In the genomic region with DNA sequence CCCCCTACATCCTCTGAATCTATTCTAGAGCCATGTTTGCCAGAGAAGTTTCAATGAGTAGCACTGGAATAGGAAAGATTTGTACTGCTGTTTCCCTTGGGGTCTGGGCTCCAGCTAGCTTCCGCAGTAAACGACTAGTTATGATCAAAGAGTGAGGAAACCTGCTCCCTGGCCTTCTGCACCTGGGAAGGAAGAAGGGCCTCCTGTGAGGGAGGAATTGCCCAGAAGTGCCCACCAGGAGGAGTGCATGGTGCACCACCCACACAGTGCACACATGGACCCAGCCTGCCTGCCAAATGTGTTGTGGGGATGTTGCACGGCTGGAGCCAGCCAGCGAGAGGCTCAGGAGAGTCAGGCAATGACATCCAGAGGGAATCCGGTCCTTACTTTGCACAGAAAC, we compare ENCODE assay signal across 17 cellular contexts. TPM values are rescaled to one million over a fixed set of nuclear protein-coding genes. Genes with fewer than 3 reads are reported as not detected.
DNase-seq lines count a peak whose midpoint lies in the region; ATAC-seq, FAIRE-seq and TF ChIP-seq lines count a peak whose summit lies in the region.
"Had no signal": no experiment of that assay in that cellular context is flagged by ENCODE, and none has a peak within 500 bp of the region (broad histone marks: within the 10 kb centered on the region; RNA-seq: fewer than 3 reads in every experiment).

No MANE protein-coding gene starts in this region.

- no peak for TF ChIP-seq POLR2A in endothelial cell of umbilical vein (IDR thresholded peaks at IDR 0.05; ENCODE audit: low read depth, low read length)

- dilution Hi-C loops in endothelial cell of umbilical vein (cut with MboI; ENCODE audit: extremely low pct_ligation_motif_present, low sequenced_read_pairs): no loop called here

- CTCF ChIA-PET in endothelial cell of umbilical vein (lab: Charles Lee): interaction anchor here (1.0 to 1.9 kb wide), 4 partner anchors 18 to 54 kb away, joined by 3 to 11 read pairs (median 4); no protein-coding TSS in a partner anchor
- CTCF ChIA-PET in GM10248 (lab: Yijun Ruan, JAX): interaction anchor here (0.6 kb wide), 1 partner anchor 75 kb away, joined by 3 read pairs; no protein-coding TSS in a partner anchor

- BruUV-seq in endothelial cell of umbilical vein (replicated peaks; lab: Mats Ljungman, UMichigan): no TSS peak

- H3K4me1 ChIP-seq in endothelial cell of umbilical vein (ENCODE audit: control insufficient read depth, extremely low read depth, insufficient read depth, low read length): peaks cover 14% of the 10 kb centered on the region
- H3K4me1 ChIP-seq: lower lobe of right lung, SJSA1, tibial artery had no signal

- ATAC-seq in omental fat pad (ENCODE audit: low FRiP score) (peak; percentile 66), HG03520 (IDR thresholded peaks at IDR 0.05; ENCODE audit: unreplicated experiment) (no peak)

- intact Hi-C loops in endothelial cell of umbilical vein (cut with micrococcal nuclease): no loop called here

- POLR2A ChIA-PET in endothelial cell of umbilical vein (lab: Charles Lee): no interaction called here
- POLR2A ChIA-PET in GM10248 (lab: Yijun Ruan, JAX): no interaction called here

- H2AFZ ChIP-seq in endothelial cell of umbilical vein (ENCODE audit: low read depth, low read length): no peak overlapping the region

- FAIRE-seq in endothelial cell of umbilical vein (lab: Jason Lieb, UNC): no peak

- H3K27me3 ChIP-seq in endothelial cell of umbilical vein (ENCODE audit: control insufficient read depth in 2 of 2, insufficient read depth in 2 of 2, low read length in 2 of 2): no peaks in the 10 kb centered on the region
- H3K27me3 ChIP-seq: SJSA1, tibial artery had no signal

- H3K36me3 ChIP-seq in endothelial cell of umbilical vein (ENCODE audit: control insufficient read depth in 2 of 2, extremely low read depth in 1 of 2, insufficient read depth in 2 of 2, low read length in 2 of 2): no peaks in the 10 kb centered on the region
- H3K36me3 ChIP-seq: lower lobe of right lung, SJSA1, tibial artery had no signal

- no peak overlapping the region for H3K27ac ChIP-seq in endothelial cell of umbilical vein (ENCODE audit: insufficient read depth, low read depth, low read length)
- H3K27ac ChIP-seq: lower lobe of right lung, SJSA1, tibial artery had no signal

- no peak overlapping the region for H3K4me2 ChIP-seq in endothelial cell of umbilical vein (ENCODE audit: insufficient read depth, low read length)

- peak; percentile 10 for DNase-seq in NCI-H226
- peak; percentile 90 for DNase-seq in endothelial cell of umbilical vein (ENCODE audit: low read depth, low spot score)
- DNase-seq in omental fat pad (ENCODE audit: low spot score): no peak
- no peak for DNase-seq in GM10248 (ENCODE audit: extremely low spot score)
- DNase-seq in NCI-H1417 treated with DMSO at 0.1 percent for 48 hours (lab: John Stamatoyannopoulos, UW): no peak
- DNase-seq: activated CD8-positive, alpha-beta memory T cell treated with anti-CD3 and anti-CD28 coated beads for 24 hours; anterior cingulate cortex; HCEC 1CT; lower lobe of right lung; NCI-H2029 treated with DMSO at 0.1 percent for 48 hours; nephron progenitor cell; right cardiac atrium; stimulated activated CD8-positive, alpha-beta memory T cell treated with anti-CD3 and anti-CD28 coated beads, Interleukin-4, amount 100 ng/mL, for 48 hours; tibial artery had no signal

- no peaks in the 10 kb centered on the region for H4K20me1 ChIP-seq in endothelial cell of umbilical vein (replicated peaks; ENCODE audit: control insufficient read depth, extremely low read depth, insufficient read depth, low read length)

- H3K9me1 ChIP-seq in endothelial cell of umbilical vein (replicated peaks; ENCODE audit: control insufficient read depth, extremely low read depth, insufficient read depth, low read length): no peaks in the 10 kb centered on the region

- no peaks in the 10 kb centered on the region for H3K9me3 ChIP-seq in endothelial cell of umbilical vein (replicated peaks; ENCODE audit: control insufficient read depth, insufficient read depth, low read length)
- H3K9me3 ChIP-seq: lower lobe of right lung, SJSA1, tibial artery had no signal

- H3K4me3 ChIP-seq in endothelial cell of umbilical vein (replicated peaks in 1 of 3; ENCODE audit: insufficient read depth in 1 of 3, low read depth in 1 of 3, low read length in 3 of 3): no peak overlapping the region
- H3K4me3 ChIP-seq: lower lobe of right lung, SJSA1, tibial artery had no signal

- 0 out of 3 replicates have a peak, but pooled peaks have one; percentile 6 for TF ChIP-seq CTCF in GM12872 (IDR thresholded peaks at IDR 0.05; ENCODE audit: insufficient read depth, low read depth, low read length)
- peak in 1 of 2 donors; percentile 51 for TF ChIP-seq CTCF in endothelial cell of umbilical vein (IDR thresholded peaks at IDR 0.05; ENCODE audit: extremely low read depth in 1 of 2, insufficient read depth in 1 of 2, low read depth in 1 of 2, low read length in 2 of 2)
- no peak for TF ChIP-seq CTCF in omental fat pad (IDR thresholded peaks at IDR 0.05)
- no peak for TF ChIP-seq CTCF in GM10248 (IDR thresholded peaks at IDR 0.05; ENCODE audit: control extremely low read depth, extremely low read depth, low read depth, missing control alignments)

- H3K9ac ChIP-seq in endothelial cell of umbilical vein (replicated peaks; ENCODE audit: extremely low read depth, insufficient read depth, low read length): no peak overlapping the region

- no peaks in the 10 kb centered on the region for H3K79me2 ChIP-seq in endothelial cell of umbilical vein (ENCODE audit: control insufficient read depth, insufficient read depth, low read length)

TF ChIP-seq in endothelial cell of umbilical vein, 7 proteins besides CTCF, POLR2A, EP300 and RAD21:
- no peak for TF ChIP-seq JUN (IDR thresholded peaks at IDR 0.05; ENCODE audit: borderline replicate concordance, insufficient read depth, insufficient read length, low read depth)
- TF ChIP-seq, protein P1, sequence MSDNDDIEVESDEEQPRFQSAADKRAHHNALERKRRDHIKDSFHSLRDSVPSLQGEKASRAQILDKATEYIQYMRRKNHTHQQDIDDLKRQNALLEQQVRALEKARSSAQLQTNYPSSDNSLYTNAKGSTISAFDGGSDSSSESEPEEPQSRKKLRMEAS (IDR thresholded peaks at IDR 0.05; ENCODE audit: insufficient read depth, insufficient read length): peak; percentile 45
- TF ChIP-seq MYC (IDR thresholded peaks at IDR 0.05; ENCODE audit: low read depth, low read length): no peak
- TF ChIP-seq GATA2 (IDR thresholded peaks at IDR 0.05; ENCODE audit: insufficient read depth, insufficient read length, low read depth, low read length): no peak
- peak; percentile 14 for TF ChIP-seq POLR2AphosphoS5 (IDR thresholded peaks at IDR 0.05; ENCODE audit: insufficient read depth, low read depth, low read length)
- TF ChIP-seq FOS (IDR thresholded peaks at IDR 0.05; ENCODE audit: borderline replicate concordance, insufficient read depth, low read length): no peak
TF ChIP-seq in endothelial cell of umbilical vein: peak in this region for 2.

RNA-seq across cellular contexts. Expression of a gene that starts 27.0 kb away (rescaled TPM):
- total RNA-seq in endothelial cell of umbilical vein (168 and 176 TPM in 2 replicates), omental fat pad (10 to 100 TPM; 27.3 to 77.5 (median 53.7) TPM)
- polyA plus RNA-seq in endothelial cell of umbilical vein: 27.0 and 39.2 TPM in 2 replicates
- 48.9 and 51.3 TPM in 2 replicates for polyA plus RNA-seq in endothelial cell of umbilical vein (2011; cell fraction: cytosol; rRNA removed)
- polyA plus RNA-seq in endothelial cell of umbilical vein (2011; cell fraction: nucleus; rRNA removed): 58.9 and 73.2 TPM in 2 replicates
- polyA plus RNA-seq in endothelial cell of umbilical vein (2012): 147 and 210 TPM in 2 replicates
- 34.2 and 34.9 TPM in 2 replicates for polyA minus RNA-seq in endothelial cell of umbilical vein
- 14.4 TPM for polyA minus RNA-seq in endothelial cell of umbilical vein (2011; cell fraction: cytosol; rRNA and poly(A)+ RNA removed)
- polyA minus RNA-seq in endothelial cell of umbilical vein (2011; cell fraction: nucleus; rRNA and poly(A)+ RNA removed): 50.2 and 65.1 TPM in 2 replicates

RNA-seq across cellular contexts. Expression of a gene that starts 36.1 kb away (rescaled TPM):
- total RNA-seq in endothelial cell of umbilical vein (0.58 and 0.99 TPM in 2 replicates), omental fat pad (1 to 10 TPM; 1.4 to 7.3 (median 2.0) TPM)
- 0.25 and 0.40 TPM in 2 replicates for polyA plus RNA-seq in endothelial cell of umbilical vein
- 0.35 and 0.37 TPM in 2 replicates for polyA plus RNA-seq in endothelial cell of umbilical vein (2011; cell fraction: cytosol; rRNA removed)
- 0.73 and 1.6 TPM in 2 replicates for polyA plus RNA-seq in endothelial cell of umbilical vein (2011; cell fraction: nucleus; rRNA removed)
- polyA plus RNA-seq in endothelial cell of umbilical vein (2012): 0.83 and 0.96 TPM in 2 replicates
- polyA minus RNA-seq in endothelial cell of umbilical vein: not detected in 2 replicates
- not detected for polyA minus RNA-seq in endothelial cell of umbilical vein (2011; cell fraction: cytosol; rRNA and poly(A)+ RNA removed)
- 0.77 TPM in 1 of 2 replicates, not detected in the other for polyA minus RNA-seq in endothelial cell of umbilical vein (2011; cell fraction: nucleus; rRNA and poly(A)+ RNA removed)

RNA-seq across cellular contexts. Expression of a gene that starts 36.4 kb away (rescaled TPM):
- total RNA-seq in endothelial cell of umbilical vein (15.7 and 18.0 TPM in 2 replicates), omental fat pad (10 to 100 TPM in 3 of 4 donors, 1 to 10 TPM in 1; 9.1 to 15.3 (median 11.8) TPM)
- 5.1 and 7.6 TPM in 2 replicates for polyA plus RNA-seq in endothelial cell of umbilical vein
- 9.8 and 11.9 TPM in 2 replicates for polyA plus RNA-seq in endothelial cell of umbilical vein (2011; cell fraction: cytosol; rRNA removed)
- polyA plus RNA-seq in endothelial cell of umbilical vein (2011; cell fraction: nucleus; rRNA removed): 15.3 and 20.2 TPM in 2 replicates
- polyA plus RNA-seq in endothelial cell of umbilical vein (2012): 11.8 and 18.7 TPM in 2 replicates
- polyA minus RNA-seq in endothelial cell of umbilical vein: 2.6 and 3.9 TPM in 2 replicates
- 5.2 TPM for polyA minus RNA-seq in endothelial cell of umbilical vein (2011; cell fraction: cytosol; rRNA and poly(A)+ RNA removed)
- polyA minus RNA-seq in endothelial cell of umbilical vein (2011; cell fraction: nucleus; rRNA and poly(A)+ RNA removed): 6.9 and 7.8 TPM in 2 replicates

RNA-seq across cellular contexts. Expression of a gene that starts 36.4 kb away (rescaled TPM):
- total RNA-seq in endothelial cell of umbilical vein (13.1 and 13.6 TPM in 2 replicates), omental fat pad (10 to 100 TPM in 2 of 4 donors, 1 to 10 TPM in 2; 7.5 to 18.0 (median 11.9) TPM)
- polyA plus RNA-seq in endothelial cell of umbilical vein: 4.1 and 4.8 TPM in 2 replicates
- 4.6 and 4.7 TPM in 2 replicates for polyA plus RNA-seq in endothelial cell of umbilical vein (2011; cell fraction: cytosol; rRNA removed)
- polyA plus RNA-seq in endothelial cell of umbilical vein (2011; cell fraction: nucleus; rRNA removed): 8.3 and 9.7 TPM in 2 replicates
- 8.3 and 10.6 TPM in 2 replicates for polyA plus RNA-seq in endothelial cell of umbilical vein (2012)
- 12.1 and 15.2 TPM in 2 replicates for polyA minus RNA-seq in endothelial cell of umbilical vein
- 14.5 TPM for polyA minus RNA-seq in endothelial cell of umbilical vein (2011; cell fraction: cytosol; rRNA and poly(A)+ RNA removed)
- polyA minus RNA-seq in endothelial cell of umbilical vein (2011; cell fraction: nucleus; rRNA and poly(A)+ RNA removed): 16.1 and 17.5 TPM in 2 replicates

Comparison
In these comparisons a context has a peak if more than half of its experiments do, and no peak if none do; other contexts are left out.
1. DNase-seq: peak in NCI-H226 (single experiment) and endothelial cell of umbilical vein (single experiment); none in omental fat pad (single experiment), GM10248 (single experiment) and NCI-H1417 treated with DMSO at 0.1 percent for 48 hours (single experiment).